ENCODE assay signal across 1 cellular context in the genomic region with DNA sequence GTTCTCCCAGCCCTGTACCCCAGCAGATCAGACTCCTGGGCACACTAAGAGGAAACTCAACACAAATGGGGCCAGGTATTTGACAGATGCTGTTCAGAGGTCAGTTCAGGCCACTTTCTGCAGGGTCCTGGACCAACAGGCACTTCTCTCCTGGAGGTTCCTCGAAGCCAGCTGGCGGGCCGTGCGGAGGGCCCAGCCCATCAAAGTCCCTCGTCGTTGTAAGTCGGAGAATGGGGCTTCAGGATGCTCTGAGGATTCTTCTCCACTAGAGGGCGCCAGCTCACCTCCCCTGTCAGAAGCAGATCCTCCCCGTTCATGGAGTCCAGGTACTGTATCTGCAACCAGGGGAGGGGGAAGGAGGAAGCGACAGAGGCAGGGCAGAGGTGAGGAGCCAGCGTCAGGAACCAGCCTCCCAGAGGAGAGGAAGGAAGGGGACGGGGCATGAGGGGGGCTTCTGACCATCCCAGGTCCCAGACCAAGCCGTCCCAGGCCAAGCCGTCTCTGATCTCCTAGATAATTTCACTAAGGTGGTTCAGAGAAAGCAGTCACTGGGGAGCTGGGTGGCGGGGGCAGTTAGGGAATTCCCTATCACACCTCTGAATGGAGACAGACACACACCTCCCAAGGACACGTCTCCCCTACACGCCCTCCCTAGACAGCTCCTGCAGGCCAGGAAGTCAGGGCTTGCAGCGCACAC.
TF ChIP-seq lines count a peak whose summit lies in the region.

No MANE protein-coding gene starts in this region.

TF ChIP-seq in HepG2, 621 proteins besides CTCF, POLR2A, EP300 and RAD21 (continued from another document and continues in another):
- TF ChIP-seq, protein P1, sequence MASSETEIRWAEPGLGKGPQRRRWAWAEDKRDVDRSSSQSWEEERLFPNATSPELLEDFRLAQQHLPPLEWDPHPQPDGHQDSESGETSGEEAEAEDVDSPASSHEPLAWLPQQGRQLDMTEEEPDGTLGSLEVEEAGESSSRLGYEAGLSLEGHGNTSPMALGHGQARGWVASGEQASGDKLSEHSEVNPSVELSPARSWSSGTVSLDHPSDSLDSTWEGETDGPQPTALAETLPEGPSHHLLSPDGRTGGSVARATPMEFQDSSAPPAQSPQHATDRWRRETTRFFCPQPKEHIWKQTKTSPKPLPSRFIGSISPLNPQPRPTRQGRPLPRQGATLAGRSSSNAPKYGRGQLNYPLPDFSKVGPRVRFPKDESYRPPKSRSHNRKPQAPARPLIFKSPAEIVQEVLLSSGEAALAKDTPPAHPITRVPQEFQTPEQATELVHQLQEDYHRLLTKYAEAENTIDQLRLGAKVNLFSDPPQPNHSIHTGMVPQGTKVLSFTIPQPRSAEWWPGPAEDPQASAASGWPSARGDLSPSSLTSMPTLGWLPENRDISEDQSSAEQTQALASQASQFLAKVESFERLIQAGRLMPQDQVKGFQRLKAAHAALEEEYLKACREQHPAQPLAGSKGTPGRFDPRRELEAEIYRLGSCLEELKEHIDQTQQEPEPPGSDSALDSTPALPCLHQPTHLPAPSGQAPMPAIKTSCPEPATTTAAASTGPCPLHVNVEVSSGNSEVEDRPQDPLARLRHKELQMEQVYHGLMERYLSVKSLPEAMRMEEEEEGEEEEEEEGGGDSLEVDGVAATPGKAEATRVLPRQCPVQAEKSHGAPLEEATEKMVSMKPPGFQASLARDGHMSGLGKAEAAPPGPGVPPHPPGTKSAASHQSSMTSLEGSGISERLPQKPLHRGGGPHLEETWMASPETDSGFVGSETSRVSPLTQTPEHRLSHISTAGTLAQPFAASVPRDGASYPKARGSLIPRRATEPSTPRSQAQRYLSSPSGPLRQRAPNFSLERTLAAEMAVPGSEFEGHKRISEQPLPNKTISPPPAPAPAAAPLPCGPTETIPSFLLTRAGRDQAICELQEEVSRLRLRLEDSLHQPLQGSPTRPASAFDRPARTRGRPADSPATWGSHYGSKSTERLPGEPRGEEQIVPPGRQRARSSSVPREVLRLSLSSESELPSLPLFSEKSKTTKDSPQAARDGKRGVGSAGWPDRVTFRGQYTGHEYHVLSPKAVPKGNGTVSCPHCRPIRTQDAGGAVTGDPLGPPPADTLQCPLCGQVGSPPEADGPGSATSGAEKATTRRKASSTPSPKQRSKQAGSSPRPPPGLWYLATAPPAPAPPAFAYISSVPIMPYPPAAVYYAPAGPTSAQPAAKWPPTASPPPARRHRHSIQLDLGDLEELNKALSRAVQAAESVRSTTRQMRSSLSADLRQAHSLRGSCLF (CRISPR knock-in tag; IDR thresholded peaks at IDR 0.05; ENCODE audit: borderline replicate concordance) = no peak
- TF ChIP-seq ARHGAP35 (CRISPR knock-in tag; IDR thresholded peaks at IDR 0.05; ENCODE audit: borderline replicate concordance) (no peak; the same call in 1 of the 2 replicates), ZNF572 (CRISPR knock-in tag; IDR thresholded peaks at IDR 0.05) (no peak; the same call in 1 of the 2 replicates), ZC3H4 (CRISPR knock-in tag; IDR thresholded peaks at IDR 0.05; ENCODE audit: borderline replicate concordance) (no peak), ZNF431 (CRISPR knock-in tag; IDR thresholded peaks at IDR 0.05; ENCODE audit: borderline replicate concordance, low read depth) (no peak), ZNF850 (CRISPR knock-in tag; conservative IDR thresholded peaks at IDR 0.05) (no peak), BRD4 (CRISPR knock-in tag; IDR thresholded peaks at IDR 0.05) (no peak; the same call in 1 of the 2 replicates), ZFX (CRISPR knock-in tag; IDR thresholded peaks at IDR 0.05; ENCODE audit: low read depth) (0 out of 2 replicates have a peak, but pooled peaks have one; percentile 43), SPEN (CRISPR knock-in tag; IDR thresholded peaks at IDR 0.05; ENCODE audit: low read depth) (no peak), CREB1 (IDR thresholded peaks at IDR 0.05) (no peak), CREB1 (CRISPR knock-in tag; IDR thresholded peaks at IDR 0.05) (no peak), ZMYM4 (CRISPR knock-in tag; IDR thresholded peaks at IDR 0.05) (no peak), ZFP37 (CRISPR knock-in tag; IDR thresholded peaks at IDR 0.05; ENCODE audit: borderline replicate concordance) (no peak), TCF7 (IDR thresholded peaks at IDR 0.05; ENCODE audit: low read depth) (no peak), GABPB1 (CRISPR knock-in tag; IDR thresholded peaks at IDR 0.05) (peak; percentile 64), ZNF460 (CRISPR knock-in tag; IDR thresholded peaks at IDR 0.05; ENCODE audit: borderline replicate concordance) (no peak), SSRP1 (CRISPR knock-in tag; IDR thresholded peaks at IDR 0.05) (no peak), SIN3A (IDR thresholded peaks at IDR 0.05; ENCODE audit: borderline replicate concordance, low read depth, low read length) (no peak), IRF2 (CRISPR knock-in tag; IDR thresholded peaks at IDR 0.05) (peak; percentile 89), MIXL1 (CRISPR knock-in tag; IDR thresholded peaks at IDR 0.05) (0 out of 2 replicates have a peak, but pooled peaks have one; percentile 75), ZNF557 (CRISPR knock-in tag; IDR thresholded peaks at IDR 0.05) (no peak), ZNF747 (CRISPR knock-in tag; IDR thresholded peaks at IDR 0.05; ENCODE audit: borderline replicate concordance) (no peak; the same call in 1 of the 2 replicates), ZNF878 (CRISPR knock-in tag; IDR thresholded peaks at IDR 0.05) (no peak), ZSCAN25 (CRISPR knock-in tag; IDR thresholded peaks at IDR 0.05) (0 out of 2 replicates have a peak, but pooled peaks have one; percentile 64), ZFP90 (CRISPR knock-in tag; IDR thresholded peaks at IDR 0.05; ENCODE audit: borderline replicate concordance) (0 out of 2 replicates have a peak, but pooled peaks have one; percentile 27), ZNF607 (CRISPR knock-in tag; IDR thresholded peaks at IDR 0.05; ENCODE audit: borderline replicate concordance) (no peak)
- TF ChIP-seq, protein P2, sequence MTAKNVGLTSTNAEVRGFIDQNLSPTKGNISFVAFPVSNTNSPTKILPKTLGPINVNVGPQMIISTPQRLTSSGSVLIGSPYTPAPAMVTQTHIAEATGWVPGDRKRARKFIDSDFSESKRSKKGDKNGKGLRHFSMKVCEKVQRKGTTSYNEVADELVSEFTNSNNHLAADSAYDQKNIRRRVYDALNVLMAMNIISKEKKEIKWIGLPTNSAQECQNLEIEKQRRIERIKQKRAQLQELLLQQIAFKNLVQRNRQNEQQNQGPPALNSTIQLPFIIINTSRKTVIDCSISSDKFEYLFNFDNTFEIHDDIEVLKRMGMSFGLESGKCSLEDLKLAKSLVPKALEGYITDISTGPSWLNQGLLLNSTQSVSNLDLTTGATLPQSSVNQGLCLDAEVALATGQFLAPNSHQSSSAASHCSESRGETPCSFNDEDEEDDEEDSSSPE (CRISPR knock-in tag; IDR thresholded peaks at IDR 0.05) = no peak; the same call in 1 of the 2 replicates
- TF ChIP-seq, protein P3, sequence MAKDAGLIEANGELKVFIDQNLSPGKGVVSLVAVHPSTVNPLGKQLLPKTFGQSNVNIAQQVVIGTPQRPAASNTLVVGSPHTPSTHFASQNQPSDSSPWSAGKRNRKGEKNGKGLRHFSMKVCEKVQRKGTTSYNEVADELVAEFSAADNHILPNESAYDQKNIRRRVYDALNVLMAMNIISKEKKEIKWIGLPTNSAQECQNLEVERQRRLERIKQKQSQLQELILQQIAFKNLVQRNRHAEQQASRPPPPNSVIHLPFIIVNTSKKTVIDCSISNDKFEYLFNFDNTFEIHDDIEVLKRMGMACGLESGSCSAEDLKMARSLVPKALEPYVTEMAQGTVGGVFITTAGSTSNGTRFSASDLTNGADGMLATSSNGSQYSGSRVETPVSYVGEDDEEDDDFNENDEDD (CRISPR knock-in tag; IDR thresholded peaks at IDR 0.05; ENCODE audit: borderline replicate concordance) = no peak
- TF ChIP-seq, protein P4, sequence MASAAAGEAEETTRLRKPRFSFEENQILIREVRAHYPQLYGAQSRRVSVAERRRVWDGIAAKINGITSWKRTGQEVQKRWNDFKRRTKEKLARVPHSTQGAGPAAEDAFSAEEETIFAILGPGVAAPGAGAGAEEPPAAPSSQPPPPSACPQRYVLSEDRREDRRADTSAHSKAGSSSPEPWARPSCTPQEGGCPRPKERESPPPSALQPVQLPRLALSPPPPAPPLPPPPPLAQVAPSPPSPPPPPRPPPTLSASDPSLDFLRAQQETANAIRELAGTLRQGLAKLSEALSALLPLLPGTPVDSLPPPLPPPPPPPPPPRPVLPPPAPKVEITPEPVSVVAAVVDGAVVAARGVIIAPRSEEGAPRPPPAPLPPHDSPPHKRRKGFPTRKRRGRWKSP (CRISPR knock-in tag; IDR thresholded peaks at IDR 0.05) = 0 out of 2 replicates have a peak, but pooled peaks have one; percentile 68
- TF ChIP-seq, protein P5, sequence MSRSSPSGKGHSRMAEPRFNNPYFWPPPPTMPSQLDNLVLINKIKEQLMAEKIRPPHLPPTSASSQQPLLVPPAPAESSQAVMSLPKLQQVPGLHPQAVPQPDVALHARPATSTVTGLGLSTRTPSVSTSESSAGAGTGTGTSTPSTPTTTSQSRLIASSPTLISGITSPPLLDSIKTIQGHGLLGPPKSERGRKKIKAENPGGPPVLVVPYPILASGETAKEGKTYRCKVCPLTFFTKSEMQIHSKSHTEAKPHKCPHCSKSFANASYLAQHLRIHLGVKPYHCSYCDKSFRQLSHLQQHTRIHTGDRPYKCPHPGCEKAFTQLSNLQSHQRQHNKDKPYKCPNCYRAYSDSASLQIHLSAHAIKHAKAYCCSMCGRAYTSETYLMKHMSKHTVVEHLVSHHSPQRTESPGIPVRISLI (CRISPR knock-in tag; IDR thresholded peaks at IDR 0.05; ENCODE audit: borderline replicate concordance) = peak; percentile 71; the same call in 1 of the 2 replicates
- TF ChIP-seq, protein P6, sequence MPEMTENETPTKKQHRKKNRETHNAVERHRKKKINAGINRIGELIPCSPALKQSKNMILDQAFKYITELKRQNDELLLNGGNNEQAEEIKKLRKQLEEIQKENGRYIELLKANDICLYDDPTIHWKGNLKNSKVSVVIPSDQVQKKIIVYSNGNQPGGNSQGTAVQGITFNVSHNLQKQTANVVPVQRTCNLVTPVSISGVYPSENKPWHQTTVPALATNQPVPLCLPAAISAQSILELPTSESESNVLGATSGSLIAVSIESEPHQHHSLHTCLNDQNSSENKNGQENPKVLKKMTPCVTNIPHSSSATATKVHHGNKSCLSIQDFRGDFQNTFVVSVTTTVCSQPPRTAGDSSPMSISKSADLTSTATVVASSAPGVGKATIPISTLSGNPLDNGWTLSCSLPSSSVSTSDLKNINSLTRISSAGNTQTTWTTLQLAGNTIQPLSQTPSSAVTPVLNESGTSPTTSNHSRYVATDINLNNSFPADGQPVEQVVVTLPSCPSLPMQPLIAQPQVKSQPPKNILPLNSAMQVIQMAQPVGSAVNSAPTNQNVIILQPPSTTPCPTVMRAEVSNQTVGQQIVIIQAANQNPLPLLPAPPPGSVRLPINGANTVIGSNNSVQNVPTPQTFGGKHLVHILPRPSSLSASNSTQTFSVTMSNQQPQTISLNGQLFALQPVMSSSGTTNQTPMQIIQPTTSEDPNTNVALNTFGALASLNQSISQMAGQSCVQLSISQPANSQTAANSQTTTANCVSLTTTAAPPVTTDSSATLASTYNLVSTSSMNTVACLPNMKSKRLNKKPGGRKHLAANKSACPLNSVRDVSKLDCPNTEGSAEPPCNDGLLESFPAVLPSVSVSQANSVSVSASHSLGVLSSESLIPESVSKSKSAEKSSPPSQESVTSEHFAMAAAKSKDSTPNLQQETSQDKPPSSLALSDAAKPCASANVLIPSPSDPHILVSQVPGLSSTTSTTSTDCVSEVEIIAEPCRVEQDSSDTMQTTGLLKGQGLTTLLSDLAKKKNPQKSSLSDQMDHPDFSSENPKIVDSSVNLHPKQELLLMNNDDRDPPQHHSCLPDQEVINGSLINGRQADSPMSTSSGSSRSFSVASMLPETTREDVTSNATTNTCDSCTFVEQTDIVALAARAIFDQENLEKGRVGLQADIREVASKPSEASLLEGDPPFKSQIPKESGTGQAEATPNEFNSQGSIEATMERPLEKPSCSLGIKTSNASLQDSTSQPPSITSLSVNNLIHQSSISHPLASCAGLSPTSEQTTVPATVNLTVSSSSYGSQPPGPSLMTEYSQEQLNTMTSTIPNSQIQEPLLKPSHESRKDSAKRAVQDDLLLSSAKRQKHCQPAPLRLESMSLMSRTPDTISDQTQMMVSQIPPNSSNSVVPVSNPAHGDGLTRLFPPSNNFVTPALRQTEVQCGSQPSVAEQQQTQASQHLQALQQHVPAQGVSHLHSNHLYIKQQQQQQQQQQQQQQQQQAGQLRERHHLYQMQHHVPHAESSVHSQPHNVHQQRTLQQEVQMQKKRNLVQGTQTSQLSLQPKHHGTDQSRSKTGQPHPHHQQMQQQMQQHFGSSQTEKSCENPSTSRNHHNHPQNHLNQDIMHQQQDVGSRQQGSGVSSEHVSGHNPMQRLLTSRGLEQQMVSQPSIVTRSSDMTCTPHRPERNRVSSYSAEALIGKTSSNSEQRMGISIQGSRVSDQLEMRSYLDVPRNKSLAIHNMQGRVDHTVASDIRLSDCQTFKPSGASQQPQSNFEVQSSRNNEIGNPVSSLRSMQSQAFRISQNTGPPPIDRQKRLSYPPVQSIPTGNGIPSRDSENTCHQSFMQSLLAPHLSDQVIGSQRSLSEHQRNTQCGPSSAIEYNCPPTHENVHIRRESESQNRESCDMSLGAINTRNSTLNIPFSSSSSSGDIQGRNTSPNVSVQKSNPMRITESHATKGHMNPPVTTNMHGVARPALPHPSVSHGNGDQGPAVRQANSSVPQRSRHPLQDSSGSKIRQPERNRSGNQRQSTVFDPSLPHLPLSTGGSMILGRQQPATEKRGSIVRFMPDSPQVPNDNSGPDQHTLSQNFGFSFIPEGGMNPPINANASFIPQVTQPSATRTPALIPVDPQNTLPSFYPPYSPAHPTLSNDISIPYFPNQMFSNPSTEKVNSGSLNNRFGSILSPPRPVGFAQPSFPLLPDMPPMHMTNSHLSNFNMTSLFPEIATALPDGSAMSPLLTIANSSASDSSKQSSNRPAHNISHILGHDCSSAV (CRISPR knock-in tag; IDR thresholded peaks at IDR 0.05; ENCODE audit: borderline replicate concordance) = no peak
- TF ChIP-seq, protein P7, sequence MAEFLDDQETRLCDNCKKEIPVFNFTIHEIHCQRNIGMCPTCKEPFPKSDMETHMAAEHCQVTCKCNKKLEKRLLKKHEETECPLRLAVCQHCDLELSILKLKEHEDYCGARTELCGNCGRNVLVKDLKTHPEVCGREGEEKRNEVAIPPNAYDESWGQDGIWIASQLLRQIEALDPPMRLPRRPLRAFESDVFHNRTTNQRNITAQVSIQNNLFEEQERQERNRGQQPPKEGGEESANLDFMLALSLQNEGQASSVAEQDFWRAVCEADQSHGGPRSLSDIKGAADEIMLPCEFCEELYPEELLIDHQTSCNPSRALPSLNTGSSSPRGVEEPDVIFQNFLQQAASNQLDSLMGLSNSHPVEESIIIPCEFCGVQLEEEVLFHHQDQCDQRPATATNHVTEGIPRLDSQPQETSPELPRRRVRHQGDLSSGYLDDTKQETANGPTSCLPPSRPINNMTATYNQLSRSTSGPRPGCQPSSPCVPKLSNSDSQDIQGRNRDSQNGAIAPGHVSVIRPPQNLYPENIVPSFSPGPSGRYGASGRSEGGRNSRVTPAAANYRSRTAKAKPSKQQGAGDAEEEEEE (CRISPR knock-in tag; IDR thresholded peaks at IDR 0.05; ENCODE audit: borderline replicate concordance) = no peak; the same call in 1 of the 2 replicates
- TF ChIP-seq, protein P8, sequence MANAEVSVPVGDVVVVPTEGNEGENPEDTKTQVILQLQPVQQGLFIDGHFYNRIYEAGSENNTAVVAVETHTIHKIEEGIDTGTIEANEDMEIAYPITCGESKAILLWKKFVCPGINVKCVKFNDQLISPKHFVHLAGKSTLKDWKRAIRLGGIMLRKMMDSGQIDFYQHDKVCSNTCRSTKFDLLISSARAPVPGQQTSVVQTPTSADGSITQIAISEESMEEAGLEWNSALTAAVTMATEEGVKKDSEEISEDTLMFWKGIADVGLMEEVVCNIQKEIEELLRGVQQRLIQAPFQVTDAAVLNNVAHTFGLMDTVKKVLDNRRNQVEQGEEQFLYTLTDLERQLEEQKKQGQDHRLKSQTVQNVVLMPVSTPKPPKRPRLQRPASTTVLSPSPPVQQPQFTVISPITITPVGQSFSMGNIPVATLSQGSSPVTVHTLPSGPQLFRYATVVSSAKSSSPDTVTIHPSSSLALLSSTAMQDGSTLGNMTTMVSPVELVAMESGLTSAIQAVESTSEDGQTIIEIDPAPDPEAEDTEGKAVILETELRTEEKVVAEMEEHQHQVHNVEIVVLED (CRISPR knock-in tag; IDR thresholded peaks at IDR 0.05; ENCODE audit: borderline replicate concordance) = no peak
